7 cellular contexts compared by ENCODE assay signal in genomic region chr7:108497082-108497725, GRCh38. TPM values are rescaled to one million over a fixed set of nuclear protein-coding genes. Genes with fewer than 3 reads are reported as not detected.
A peak's percentile ranks its signal among the peaks of the same experiment; 100 is the strongest.
DNase-seq lines count a peak whose midpoint lies in the region; TF ChIP-seq lines count a peak whose summit lies in the region.

No MANE protein-coding gene starts in this region.

- TF ChIP-seq CTCF in SK-N-SH (IDR thresholded peaks at IDR 0.05) = peak; percentile 99
- peak; percentile 45 to 76 (median 66) for TF ChIP-seq CTCF in breast epithelium (IDR thresholded peaks at IDR 0.05)

- no peak overlapping the region for H2AFZ ChIP-seq in SK-N-SH (ENCODE audit: low read depth)

- H3K36me3 ChIP-seq in SK-N-SH (replicated peaks in 1 of 2; ENCODE audit: control insufficient read depth in 1 of 2, insufficient read depth in 2 of 2, low read length in 1 of 2) (peaks cover 27 to 43% of the 10 kb centered on the region in 2 experiments), breast epithelium (no peaks in the 10 kb centered on the region)

- TF ChIP-seq POLR2A in breast epithelium (IDR thresholded peaks at IDR 0.05) = no peak

- no peaks in the 10 kb centered on the region for H4K20me1 ChIP-seq in SK-N-SH (ENCODE audit: insufficient read depth)

- CTCF ChIA-PET in SK-N-SH (lab: Yijun Ruan, JAX) = interaction anchor here (0.6 to 4.8 kb wide), 69 partner anchors 8 to 1305 kb away, joined by 3 to 53 read pairs (median 5); partner anchors contain the start of genes DNAJB9, LAMB1, NRCAM and PNPLA8

- POLR2A ChIA-PET in SK-N-SH (lab: Yijun Ruan, JAX) = interaction anchor here (0.9 kb wide), 1 partner anchor 41 kb away, joined by 3 read pairs; the partner anchor contains the start of gene NRCAM

- H3K9ac ChIP-seq in SK-N-SH = no peak overlapping the region

- intact Hi-C loops in breast epithelium (cut with DNase I; ENCODE audit: low total_unique reads) = no loop called here

- peaks cover 8% of the 10 kb centered on the region for H3F3A ChIP-seq in SK-N-SH (replicated peaks; ENCODE audit: insufficient read depth)

- peaks cover 4% of the 10 kb centered on the region; the same call in 1 of the 2 replicates for H3K79me2 ChIP-seq in SK-N-SH (ENCODE audit: insufficient read depth)

- H3K27me3 ChIP-seq in SK-N-SH (ENCODE audit: insufficient read depth) = no peaks in the 10 kb centered on the region
- H3K27me3 ChIP-seq in breast epithelium = no peaks in the 10 kb centered on the region

- DNase-seq in GM04504 (ENCODE audit: low read depth) (peak; percentile 21), HCEC 1CT (peak; percentile 45), NCI-H1092 (lab: John Stamatoyannopoulos, UW) (peak; percentile 22), SK-N-SH (peak; percentile 66), breast epithelium (ENCODE audit: low spot score in 2 of 2) (no peak), kidney tubule cell (ENCODE audit: low spot score) (peak; percentile 67)
- DNase-seq in stimulated activated CD8-positive, alpha-beta memory T cell treated with anti-CD3 and anti-CD28 coated beads, Interleukin-12 subunit alpha, Interleukin-12 subunit beta, amount 100 ng/mL, for 1 hour (ENCODE audit: low read depth) = peak; percentile 20

- H3K4me1 ChIP-seq in SK-N-SH (ENCODE audit: control insufficient read depth in 1 of 2, insufficient read depth in 2 of 2, low read depth in 1 of 2, low read length in 1 of 2) (no peaks in the 10 kb centered on the region), breast epithelium (no peaks in the 10 kb centered on the region)

- TF ChIP-seq EP300 in SK-N-SH (IDR thresholded peaks at IDR 0.05; ENCODE audit: borderline replicate concordance in 1 of 2, low read depth in 1 of 2, low read length in 1 of 2) = no peak

- peak; percentile 96 for TF ChIP-seq RAD21 in SK-N-SH (IDR thresholded peaks at IDR 0.05; ENCODE audit: low read length)

- H3K27ac ChIP-seq in SK-N-SH (ENCODE audit: low read depth in 2 of 2, low read length in 1 of 2) = no peak overlapping the region
- H3K27ac ChIP-seq in breast epithelium = no peak overlapping the region

- H3K9me2 ChIP-seq in SK-N-SH = no peaks in the 10 kb centered on the region

- no peaks in the 10 kb centered on the region for H3K9me3 ChIP-seq in SK-N-SH
- no peaks in the 10 kb centered on the region for H3K9me3 ChIP-seq in breast epithelium

- no peak overlapping the region for H3K4me2 ChIP-seq in SK-N-SH

- H3K4me3 ChIP-seq in SK-N-SH (ENCODE audit: low read depth in 2 of 2, low read length in 1 of 2) = no peak overlapping the region; a peak in 1 of 4 replicates
- H3K4me3 ChIP-seq in breast epithelium = no peak overlapping the region

- 93% methylated on average over 3 of the region's 3 CpGs for WGBS in SK-N-SH (ENCODE audit: low lambda C conversion rate)

TF ChIP-seq in SK-N-SH, 30 proteins besides CTCF, POLR2A, EP300 and RAD21:
- TF ChIP-seq SMC3 (IDR thresholded peaks at IDR 0.05; ENCODE audit: low read depth, low read length) = peak; percentile 80
- 0 out of 2 replicates have a peak, but pooled peaks have one; percentile 8 for TF ChIP-seq MXI1 (IDR thresholded peaks at IDR 0.05; ENCODE audit: low read depth, low read length)
- no peak for TF ChIP-seq USF1 (IDR thresholded peaks at IDR 0.05; ENCODE audit: borderline replicate concordance, low read depth)

RNA-seq across cellular contexts. Expression of gene PNPLA8, which starts 28.7 kb away (rescaled TPM):
- polyA plus RNA-seq in SK-N-SH (2012; rRNA removed) = 7.2 and 9.8 TPM in 2 replicates
- 12.4 and 16.1 TPM in 2 replicates for polyA plus RNA-seq in SK-N-SH (2012; cell fraction: cytosol; rRNA removed)
- polyA plus RNA-seq in SK-N-SH (2012; cell fraction: nucleus; rRNA removed) = 3.2 and 7.4 TPM in 2 replicates
- 10 to 100 TPM; 36.1 to 48.6 (median 48.5) TPM for total RNA-seq in breast epithelium

RNA-seq across cellular contexts. Expression of gene NRCAM, which starts 41.0 kb away (rescaled TPM):
- 1.1 and 5.1 TPM in 2 replicates for polyA plus RNA-seq in SK-N-SH (2012; rRNA removed)
- 5.6 and 9.1 TPM in 2 replicates for polyA plus RNA-seq in SK-N-SH (2012; cell fraction: cytosol; rRNA removed)
- 2.2 and 2.6 TPM in 2 replicates for polyA plus RNA-seq in SK-N-SH (2012; cell fraction: nucleus; rRNA removed)
- 10 to 100 TPM in 1 of 3 donors, 1 to 10 TPM in 2; 3.3 to 62.4 (median 4.2) TPM for total RNA-seq in breast epithelium

Comparison
In these comparisons a context has a peak if more than half of its experiments do, and no peak if none do; other contexts are left out.
1. DNase-seq: peak in GM04504 (single experiment), HCEC 1CT (single experiment), NCI-H1092 (single experiment), SK-N-SH (single experiment), kidney tubule cell (single experiment) and stimulated activated CD8-positive, alpha-beta memory T cell treated with anti-CD3 and anti-CD28 coated beads, Interleukin-12 subunit alpha, Interleukin-12 subunit beta, amount 100 ng/mL, for 1 hour (single experiment); none in breast epithelium (0 of 2).